In the genomic region with DNA sequence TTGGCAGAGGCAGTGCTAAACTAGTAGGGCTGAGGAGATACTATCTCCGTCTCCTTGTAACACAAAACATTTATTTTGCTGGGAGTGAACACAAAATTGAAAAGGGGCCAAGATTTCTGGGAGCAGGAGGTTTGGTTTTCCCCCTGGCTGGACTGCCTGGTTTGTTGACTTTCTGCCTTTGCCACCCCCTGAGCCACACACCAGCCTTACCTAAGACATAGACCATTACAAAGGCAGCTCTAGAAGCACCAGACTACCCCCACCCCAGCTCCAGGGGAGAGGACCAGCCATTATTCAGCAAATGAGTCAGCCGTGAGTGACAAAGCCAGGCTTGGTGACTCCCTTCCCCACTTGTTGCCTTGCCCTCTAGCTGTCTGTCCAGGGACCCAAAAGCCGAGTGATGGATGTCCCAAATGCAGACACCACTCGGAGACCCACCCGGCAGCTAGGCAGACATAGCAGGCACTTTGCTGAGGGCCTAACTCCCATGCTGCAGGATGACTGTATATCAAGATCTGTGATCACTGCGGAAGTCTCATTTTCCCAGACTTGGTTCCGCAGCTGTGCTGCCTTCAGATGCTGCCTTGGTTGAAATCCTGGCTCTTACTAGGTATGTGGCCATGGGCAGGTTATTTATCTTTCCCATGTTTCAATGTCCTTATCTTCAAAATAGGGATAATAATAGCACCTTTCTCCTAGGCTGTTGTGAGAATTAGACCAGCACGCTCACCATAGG, we compare ENCODE assay signal across 9 cellular contexts. TPM values are rescaled to one million over a fixed set of nuclear protein-coding genes. Genes with fewer than 3 reads are reported as not detected.
A peak's percentile ranks its signal among the peaks of the same experiment; 100 is the strongest.
DNase-seq lines count a peak whose midpoint lies in the region; TF ChIP-seq lines count a peak whose summit lies in the region.
"Had no signal": no experiment of that assay in that cellular context is flagged by ENCODE, and none has a peak within 500 bp of the region (broad histone marks: within the 10 kb centered on the region; RNA-seq: fewer than 3 reads in every experiment).

No MANE protein-coding gene starts in this region.

- no peak for TF ChIP-seq CTCF in fibroblast of the aortic adventitia (IDR thresholded peaks at IDR 0.05; ENCODE audit: insufficient read depth, low read length)
- TF ChIP-seq CTCF in progenitor cell of endocrine pancreas (IDR thresholded peaks at IDR 0.05; ENCODE audit: unreplicated experiment) = no peak
- TF ChIP-seq CTCF in brain microvascular endothelial cell (IDR thresholded peaks at IDR 0.05; ENCODE audit: low read depth, low read length, missing control alignments) = no peak
- no peak for TF ChIP-seq CTCF in adrenal gland (IDR thresholded peaks at IDR 0.05)

- no peak for TF ChIP-seq POLR2A in adrenal gland (IDR thresholded peaks at IDR 0.05)

- no peaks in the 10 kb centered on the region for H3K9me3 ChIP-seq in adrenal gland (replicated peaks in 1 of 3)

- H3K4me1 Mint-ChIP-seq in progenitor cell of endocrine pancreas (ENCODE audit: low read depth) = peaks cover 24% of the 10 kb centered on the region

- H3K27me3 ChIP-seq in brain microvascular endothelial cell (replicated peaks) (no peaks in the 10 kb centered on the region), adrenal gland (peaks cover 5% of the 10 kb centered on the region)

- in situ Hi-C loops in G401 (cut with HindIII; ENCODE audit: low sequenced_read_pairs) (no loop called here), brain microvascular endothelial cell (cut with HindIII; ENCODE audit: low pct_ligation_motif_present, low sequenced_read_pairs) (no loop called here)

- H3K27me3 Mint-ChIP-seq in progenitor cell of endocrine pancreas = peaks cover 6% of the 10 kb centered on the region

- H3K36me3 Mint-ChIP-seq in progenitor cell of endocrine pancreas (ENCODE audit: insufficient read depth) = no peaks in the 10 kb centered on the region
- H3K36me3 Mint-ChIP-seq: activated naive CD8-positive, alpha-beta T cell treated with anti-CD3 and anti-CD28 coated beads, Interleukin-2, amount 10 ng/mL, durations not matched to agents 7 days and 5 days had no signal

- WGBS in adrenal gland, 4 donors = 52 to 70% (median 62%) methylated on average over 5 to 8 of the region's 8 CpGs

- H3K4me1 ChIP-seq in adrenal gland (replicated peaks in 1 of 2) = no peaks in the 10 kb centered on the region

- H3K27ac Mint-ChIP-seq in progenitor cell of endocrine pancreas = peak overlapping the region; percentile 93
- H3K27ac Mint-ChIP-seq: activated naive CD8-positive, alpha-beta T cell treated with anti-CD3 and anti-CD28 coated beads, Interleukin-2, amount 10 ng/mL, durations not matched to agents 7 days and 5 days had no signal

- H3K4me3 ChIP-seq in fibroblast of the aortic adventitia (ENCODE audit: low read depth, low read length) (no peak overlapping the region), brain microvascular endothelial cell (ENCODE audit: low read depth, low read length) (no peak overlapping the region), adrenal gland (no peak overlapping the region)

- DNase-seq in G401 (ENCODE audit: low spot score) (peak; percentile 32), NCI-H2196 treated with DMSO at 0.1 percent for 48 hours (lab: John Stamatoyannopoulos, UW; ENCODE audit: unreplicated experiment) (peak; percentile 81), fibroblast of the aortic adventitia (ENCODE audit: low read depth) (peak; percentile 41), progenitor cell of endocrine pancreas (ENCODE audit: low spot score, unreplicated experiment) (no peak), brain microvascular endothelial cell (no peak), adrenal gland (no peak), HUDEP-2 (lab: John Stamatoyannopoulos, UW; ENCODE audit: unreplicated experiment in 76 of 76) (no peak)
- DNase-seq in activated CD4-positive, alpha-beta T cell treated with anti-CD3 and anti-CD28 coated beads, Interleukin-2, amount 50 U/mL, for 48 hours = no peak
- DNase-seq: activated naive CD8-positive, alpha-beta T cell treated with anti-CD3 and anti-CD28 coated beads, Interleukin-2, amount 10 ng/mL, durations not matched to agents 7 days and 5 days had no signal

- H3K27ac ChIP-seq in brain microvascular endothelial cell (no peak overlapping the region), adrenal gland (no peak overlapping the region)

- H3K36me3 ChIP-seq in brain microvascular endothelial cell (replicated peaks) = no peaks in the 10 kb centered on the region
- no peaks in the 10 kb centered on the region for H3K36me3 ChIP-seq in adrenal gland (replicated peaks in 1 of 2)

- no peak overlapping the region for H3K4me3 Mint-ChIP-seq in progenitor cell of endocrine pancreas (ENCODE audit: low read depth)
- H3K4me3 Mint-ChIP-seq: activated naive CD8-positive, alpha-beta T cell treated with anti-CD3 and anti-CD28 coated beads, Interleukin-2, amount 10 ng/mL, durations not matched to agents 7 days and 5 days had no signal

- no peaks in the 10 kb centered on the region for H3K9me3 Mint-ChIP-seq in progenitor cell of endocrine pancreas (ENCODE audit: low read depth)
- H3K9me3 Mint-ChIP-seq: activated naive CD8-positive, alpha-beta T cell treated with anti-CD3 and anti-CD28 coated beads, Interleukin-2, amount 10 ng/mL, durations not matched to agents 7 days and 5 days had no signal

- intact Hi-C loops in adrenal gland (cut with DNase I) = no loop called here

RNA-seq across cellular contexts. Expression of a gene that starts 17.7 kb away (rescaled TPM):
- 1.3 and 12.7 TPM in 2 replicates for total RNA-seq in G401 (2014; rRNA removed; shearing (Covaris generic))
- total RNA-seq in fibroblast of the aortic adventitia (ENCODE audit: low replicate concordance) (54.4 and 66.6 TPM in 2 replicates), progenitor cell of endocrine pancreas (24.9 and 26.4 TPM in 2 replicates), adrenal gland (10 to 100 TPM in 1 of 8 donors, 1 to 10 TPM in 7; 2.1 to 12.1 (median 4.8) TPM)
- polyA plus RNA-seq in adrenal gland = 1 to 10 TPM in 2 of 3 donors, under 1 TPM in 1; 0.90 to 1.2 (median 1.1) TPM

Comparison
In these comparisons a context has a peak if more than half of its experiments do, and no peak if none do; other contexts are left out.
1. DNase-seq: peak in G401 (single experiment), NCI-H2196 treated with DMSO at 0.1 percent for 48 hours (single experiment) and fibroblast of the aortic adventitia (single experiment); none in progenitor cell of endocrine pancreas (single experiment), activated CD4-positive, alpha-beta T cell treated with anti-CD3 and anti-CD28 coated beads, Interleukin-2, amount 50 U/mL, for 48 hours (0 of 2), brain microvascular endothelial cell (single experiment), adrenal gland (0 of 7) and HUDEP-2 (0 of 76).